8 cellular contexts compared by ENCODE assay signal in genomic region chr21:27802816-27803475, GRCh38.
DNase-seq lines count a peak whose midpoint lies in the region; ATAC-seq and TF ChIP-seq lines count a peak whose summit lies in the region.

No MANE protein-coding gene starts in this region.

- H4K20me1 ChIP-seq in DND-41 (ENCODE audit: insufficient read depth, low read length), result no peaks in the 10 kb centered on the region

- H3K27ac ChIP-seq in DND-41 (ENCODE audit: low read length) (no peak overlapping the region), aorta (ENCODE audit: low read depth in 1 of 2, low read length in 2 of 2) (no peak overlapping the region)

- H3K9me3 ChIP-seq in DND-41 (ENCODE audit: insufficient read depth, low read length, severe bottlenecking), result no peaks in the 10 kb centered on the region
- no peaks in the 10 kb centered on the region; the same call in 1 of the 2 replicates for H3K9me3 ChIP-seq in NT2/D1 (ENCODE audit: insufficient read depth, low read length)
- H3K9me3 ChIP-seq in aorta (ENCODE audit: control insufficient read depth, low read length), result no peaks in the 10 kb centered on the region

- H2AFZ ChIP-seq in DND-41 (ENCODE audit: low read depth, low read length), result no peak overlapping the region; the same call in 1 of the 2 replicates

- no peak overlapping the region for H3K9ac ChIP-seq in DND-41 (ENCODE audit: low read depth, low read length)
- H3K9ac ChIP-seq in NT2/D1 (ENCODE audit: insufficient read length, low read depth), result no peak overlapping the region

- intact Hi-C loops in aorta (cut with DNase I), result no loop called here

- H3K79me2 ChIP-seq in DND-41 (ENCODE audit: insufficient read depth, low read length), result no peaks in the 10 kb centered on the region

- H3K36me3 ChIP-seq in DND-41 (ENCODE audit: insufficient read depth, low read length) (no peaks in the 10 kb centered on the region), NT2/D1 (ENCODE audit: insufficient read depth, insufficient read length, low read length) (no peaks in the 10 kb centered on the region), aorta (ENCODE audit: control insufficient read depth in 1 of 2, insufficient read depth in 2 of 2, low read length in 1 of 2) (no peaks in the 10 kb centered on the region)

- ATAC-seq in DND-41 (ENCODE audit: insufficient read depth, low read depth) (peak; percentile 81), GM18519 (IDR thresholded peaks at IDR 0.05; ENCODE audit: low FRiP score, unreplicated experiment) (no peak), aorta (ENCODE audit: low FRiP score) (no peak)

- 60 to 62% methylated on average over 7 of the region's 7 CpGs for WGBS in aorta, 2 donors

- no peak overlapping the region for H3K4me3 Mint-ChIP-seq in neural crest cell

- TF ChIP-seq CTCF in DND-41 (IDR thresholded peaks at IDR 0.05; ENCODE audit: borderline replicate concordance, extremely low read depth, low read length, poor library complexity, severe bottlenecking), result peak; percentile 79
- TF ChIP-seq CTCF in neural crest cell (conservative IDR thresholded peaks at IDR 0.05), result peak; percentile 65

- no peaks in the 10 kb centered on the region for H3K27me3 Mint-ChIP-seq in neural crest cell (ENCODE audit: low read depth)

- H3K4me1 Mint-ChIP-seq in neural crest cell, result peaks cover 9% of the 10 kb centered on the region

- peak; percentile 50 for DNase-seq in DND-41
- DNase-seq in H4 (ENCODE audit: low spot score), result peak; percentile 66
- peak; percentile 38 for DNase-seq in NT2/D1 (ENCODE audit: low read depth, low spot score)
- peak; percentile 20 for DNase-seq in dedifferentiated amniotic fluid mesenchymal stem cell (ENCODE audit: extremely low spot score)
- DNase-seq in neural crest cell (ENCODE audit: low read depth, low spot score), result peak; percentile 36
- no peak for DNase-seq in NCI-H1092 (lab: John Stamatoyannopoulos, UW)
- no peak for DNase-seq in aorta

- peak overlapping the region; percentile 49; the same call in 1 of the 2 replicates for H3K4me2 ChIP-seq in DND-41 (ENCODE audit: insufficient read depth, low read length)

- H3K4me1 ChIP-seq in DND-41 (ENCODE audit: insufficient read depth, low read length) (no peaks in the 10 kb centered on the region), NT2/D1 (ENCODE audit: insufficient read depth, insufficient read length) (no peaks in the 10 kb centered on the region), aorta (ENCODE audit: control insufficient read depth in 1 of 2, insufficient read depth in 2 of 2, low read length in 2 of 2) (no peaks in the 10 kb centered on the region)

- H3K4me3 ChIP-seq in DND-41 (ENCODE audit: low read depth in 1 of 2, low read length in 2 of 2) (no peak overlapping the region), NT2/D1 (ENCODE audit: insufficient read length, low read depth) (no peak overlapping the region), aorta (ENCODE audit: low read length in 2 of 2) (no peak overlapping the region)

- H3K27me3 ChIP-seq in DND-41 (ENCODE audit: insufficient read depth, low read length, poor library complexity) (no peaks in the 10 kb centered on the region), NT2/D1 (ENCODE audit: insufficient read depth, insufficient read length) (no peaks in the 10 kb centered on the region), aorta (ENCODE audit: control insufficient read depth in 1 of 2, insufficient read depth in 2 of 2, low read length in 1 of 2) (no peaks in the 10 kb centered on the region)

- H3K27ac Mint-ChIP-seq in neural crest cell (ENCODE audit: unreplicated experiment), result no peak overlapping the region

- no peaks in the 10 kb centered on the region for H3K36me3 Mint-ChIP-seq in neural crest cell (ENCODE audit: low read depth)

- no peaks in the 10 kb centered on the region for H3K9me3 Mint-ChIP-seq in neural crest cell

Comparison
In these comparisons a context has a peak if more than half of its experiments do, and no peak if none do; other contexts are left out.
1. DNase-seq: peak in DND-41 (single experiment), H4 (single experiment), NT2/D1 (single experiment), dedifferentiated amniotic fluid mesenchymal stem cell (single experiment) and neural crest cell (single experiment); none in NCI-H1092 (single experiment) and aorta (0 of 2).